In genomic region chr17:17698869-17699351, GRCh38 we compare ENCODE assay signal across 9 cellular contexts. TPM values are rescaled to one million over a fixed set of nuclear protein-coding genes. Genes with fewer than 3 reads are reported as not detected.
DNase-seq lines count a peak whose midpoint lies in the region; ATAC-seq and TF ChIP-seq lines count a peak whose summit lies in the region.
"Had no signal": no experiment of that assay in that cellular context is flagged by ENCODE, and none has a peak within 500 bp of the region (broad histone marks: within the 10 kb centered on the region; RNA-seq: fewer than 3 reads in every experiment).

No MANE protein-coding gene starts in this region.

- H3K4me3 ChIP-seq in left lung, result no peak overlapping the region

- no peaks in the 10 kb centered on the region for H3K9me3 ChIP-seq in left lung

- peaks cover 0 to 11% of the 10 kb centered on the region in 2 donors for H3K27me3 ChIP-seq in left lung

- peaks cover 36% of the 10 kb centered on the region for H3K4me1 Mint-ChIP-seq in activated T-helper 1 cell treated with anti-CD3 and anti-CD28 coated beads, Interleukin-12 subunit alpha, Interleukin-12 subunit beta, Interleukin-2, Interleukin-4 antibody, amounts not matched to agents 30 ng/mL and 10 ng/mL and 1 ng/mL, durations not matched to agents 14 hours and 24 hours and 36 hours (ENCODE audit: low read depth)

- peak; percentile 5 for ATAC-seq in left lung
- ATAC-seq in GM19463 (IDR thresholded peaks at IDR 0.05; ENCODE audit: unreplicated experiment), result no peak
- ATAC-seq: activated T-cell treated with anti-CD3 and anti-CD28 coated beads, Interleukin-2, amount 50 U/mL, for 72 hours had no signal

- H3K27ac Mint-ChIP-seq in activated T-helper 1 cell treated with anti-CD3 and anti-CD28 coated beads, Interleukin-12 subunit alpha, Interleukin-12 subunit beta, Interleukin-2, Interleukin-4 antibody, amounts not matched to agents 30 ng/mL and 10 ng/mL and 1 ng/mL, durations not matched to agents 14 hours and 24 hours and 36 hours, result peak overlapping the region; percentile 75
- H3K27ac Mint-ChIP-seq: activated T-cell treated with anti-CD3 and anti-CD28 coated beads, Interleukin-2, amount 50 U/mL, for 72 hours had no signal

- no peak for TF ChIP-seq CTCF in left lung (IDR thresholded peaks at IDR 0.05)

- peak; percentile 47 for DNase-seq in DMS 273 (lab: John Stamatoyannopoulos, UW; ENCODE audit: unreplicated experiment)
- DNase-seq in DMS 273 treated with DMSO at 0.1 percent for 48 hours (lab: John Stamatoyannopoulos, UW), result no peak
- DNase-seq in activated T-helper 1 cell treated with anti-CD3 and anti-CD28 coated beads, Interleukin-12 subunit alpha, Interleukin-12 subunit beta, Interleukin-2, Interleukin-4 antibody, amounts not matched to agents 30 ng/mL and 10 ng/mL and 1 ng/mL, durations not matched to agents 14 hours and 24 hours and 36 hours (ENCODE audit: low spot score), result no peak
- DNase-seq in left lung, result no peak
- no peak for DNase-seq in stimulated activated CD4-positive, alpha-beta T cell treated with anti-CD3 and anti-CD28 coated beads, Interleukin-1b, Interleukin-23, amount 100 ng/mL, for 48 hours
- no peak for DNase-seq in NCI-H748 treated with DMSO at 0.1 percent for 48 hours (lab: John Stamatoyannopoulos, UW)
- DNase-seq: activated T-cell treated with anti-CD3 and anti-CD28 coated beads, Interleukin-2, amount 50 U/mL, for 72 hours had no signal

- no peaks in the 10 kb centered on the region for H3K36me3 ChIP-seq in left lung

- no peaks in the 10 kb centered on the region for H3K9me3 Mint-ChIP-seq in activated T-helper 1 cell treated with anti-CD3 and anti-CD28 coated beads, Interleukin-12 subunit alpha, Interleukin-12 subunit beta, Interleukin-2, Interleukin-4 antibody, amounts not matched to agents 30 ng/mL and 10 ng/mL and 1 ng/mL, durations not matched to agents 14 hours and 24 hours and 36 hours
- H3K9me3 Mint-ChIP-seq: activated T-cell treated with anti-CD3 and anti-CD28 coated beads, Interleukin-2, amount 50 U/mL, for 72 hours had no signal

- peak overlapping the region in 1 of 2 donors; percentile 10 for H3K27ac ChIP-seq in left lung
- peak overlapping the region; percentile 18 for H3K27ac ChIP-seq in temporal lobe (ENCODE audit: low read depth, low read length)

- intact Hi-C loops in activated T-helper 1 cell treated with anti-CD3 and anti-CD28 coated beads, Interleukin-12 subunit alpha, Interleukin-12 subunit beta, Interleukin-2, Interleukin-4 antibody, amounts not matched to agents 30 ng/mL and 10 ng/mL and 1 ng/mL, durations not matched to agents 14 hours and 24 hours and 36 hours (cut with micrococcal nuclease), result no loop called here
- intact Hi-C loops in left lung (cut with DNase I), result no loop called here

- H3K4me1 ChIP-seq in left lung, result peaks cover 29 to 77% of the 10 kb centered on the region in 2 donors

- H3K27me3 Mint-ChIP-seq in activated T-helper 1 cell treated with anti-CD3 and anti-CD28 coated beads, Interleukin-12 subunit alpha, Interleukin-12 subunit beta, Interleukin-2, Interleukin-4 antibody, amounts not matched to agents 30 ng/mL and 10 ng/mL and 1 ng/mL, durations not matched to agents 14 hours and 24 hours and 36 hours (ENCODE audit: insufficient read depth), result no peaks in the 10 kb centered on the region

- no peak overlapping the region for H3K4me3 Mint-ChIP-seq in activated T-helper 1 cell treated with anti-CD3 and anti-CD28 coated beads, Interleukin-12 subunit alpha, Interleukin-12 subunit beta, Interleukin-2, Interleukin-4 antibody, amounts not matched to agents 30 ng/mL and 10 ng/mL and 1 ng/mL, durations not matched to agents 14 hours and 24 hours and 36 hours
- H3K4me3 Mint-ChIP-seq: activated T-cell treated with anti-CD3 and anti-CD28 coated beads, Interleukin-2, amount 50 U/mL, for 72 hours had no signal

- H3K36me3 Mint-ChIP-seq in activated T-helper 1 cell treated with anti-CD3 and anti-CD28 coated beads, Interleukin-12 subunit alpha, Interleukin-12 subunit beta, Interleukin-2, Interleukin-4 antibody, amounts not matched to agents 30 ng/mL and 10 ng/mL and 1 ng/mL, durations not matched to agents 14 hours and 24 hours and 36 hours (ENCODE audit: low read depth), result peaks cover 3% of the 10 kb centered on the region

RNA-seq across cellular contexts. Expression of gene RAI1, which starts 17.7 kb away (rescaled TPM):
- total RNA-seq in activated T-helper 1 cell treated with anti-CD3 and anti-CD28 coated beads, Interleukin-12 subunit alpha, Interleukin-12 subunit beta, Interleukin-2, Interleukin-4 antibody, amounts not matched to agents 30 ng/mL and 10 ng/mL and 1 ng/mL, durations not matched to agents 14 hours and 24 hours and 36 hours, result 31.1 and 32.3 TPM in 2 replicates
- 10 to 100 TPM; 31.5 to 31.7 TPM for total RNA-seq in left lung
- 15.5 TPM for total RNA-seq in temporal lobe
